In the genomic region with DNA sequence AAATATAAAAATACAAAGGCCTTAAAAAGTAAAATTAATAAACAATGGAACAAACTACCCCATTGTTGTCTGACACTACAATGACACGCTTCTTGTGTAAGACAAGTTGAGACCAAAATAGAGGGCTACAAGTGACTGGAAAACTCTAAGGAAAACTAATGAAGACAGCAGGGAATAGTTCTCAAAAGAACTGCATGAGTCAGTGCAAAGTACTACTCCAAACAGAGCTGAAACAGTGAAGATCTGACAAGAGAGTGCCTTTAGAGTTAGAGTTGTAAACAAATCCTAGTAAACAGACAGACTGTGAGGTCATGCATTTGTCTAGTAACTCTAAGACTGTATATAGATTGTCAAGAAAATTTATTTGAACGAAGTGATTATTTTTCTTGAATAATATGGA, we compare ENCODE assay signal across 1 cellular context.
TF ChIP-seq lines count a peak whose summit lies in the region.

No MANE protein-coding gene starts in this region.

TF ChIP-seq in IMR-90, 13 proteins besides CTCF, POLR2A, EP300 and RAD21 (continued from another document):
- TF ChIP-seq RCOR1 (IDR thresholded peaks at IDR 0.05; ENCODE audit: insufficient replicate concordance, low read length) (no peak), BHLHE40 (IDR thresholded peaks at IDR 0.05; ENCODE audit: low read depth, low read length) (no peak), MAFK (IDR thresholded peaks at IDR 0.05; ENCODE audit: low read depth, low read length) (no peak), MAZ (IDR thresholded peaks at IDR 0.05; ENCODE audit: borderline replicate concordance, low read depth, low read length) (no peak)
